Comparison of ENCODE assay signal across 8 cellular contexts in genomic region chr12:123269980-123270379, GRCh38.
A peak's percentile ranks its signal among the peaks of the same experiment; 100 is the strongest.
DNase-seq lines count a peak whose midpoint lies in the region; TF ChIP-seq lines count a peak whose summit lies in the region.

No MANE protein-coding gene starts in this region.

- TF ChIP-seq CTCF in OCI-LY3 (IDR thresholded peaks at IDR 0.05; ENCODE audit: low read depth, low read length): no peak

- H3K36me3 ChIP-seq in OCI-LY3 (replicated peaks; ENCODE audit: low read depth, low read length) (no peaks in the 10 kb centered on the region), duodenal mucosa (ENCODE audit: control insufficient read depth in 1 of 2, insufficient read depth in 2 of 2, low read length in 2 of 2) (peaks cover 9 to 11% of the 10 kb centered on the region in 2 donors), muscle layer of duodenum (ENCODE audit: control insufficient read depth in 1 of 2, insufficient read depth in 2 of 2, low read length in 2 of 2) (peaks cover 0 to 23% of the 10 kb centered on the region in 2 donors)

- H3K27me3 ChIP-seq in OCI-LY3 (ENCODE audit: low read depth, low read length) (no peaks in the 10 kb centered on the region), duodenal mucosa (ENCODE audit: control insufficient read depth in 1 of 2, insufficient read depth in 2 of 2, low read length in 2 of 2) (no peaks in the 10 kb centered on the region), muscle layer of duodenum (ENCODE audit: low read depth, low read length) (no peaks in the 10 kb centered on the region)

- H3K4me3 ChIP-seq in GM08714 (ENCODE audit: low read length): peak overlapping the region; percentile 85
- peak overlapping the region; percentile 99 for H3K4me3 ChIP-seq in OCI-LY3 (ENCODE audit: low read length)
- H3K4me3 ChIP-seq in duodenal mucosa (ENCODE audit: low read depth in 1 of 2, low read length in 2 of 2): peak overlapping the region; percentile 74 to 82
- peak overlapping the region; percentile 68 to 81 for H3K4me3 ChIP-seq in muscle layer of duodenum (ENCODE audit: low read depth in 1 of 2, low read length in 2 of 2)

- no peak for DNase-seq in stimulated activated CD4-positive, alpha-beta T cell treated with anti-CD3 and anti-CD28 coated beads, Interleukin-15, amount 100 ng/mL, for 24 hours
- DNase-seq in SW 1271 (lab: John Stamatoyannopoulos, UW) (no peak), KG1 (lab: John Stamatoyannopoulos, UW) (no peak), EL (no peak)

- H3K9me3 ChIP-seq in OCI-LY3 (ENCODE audit: insufficient read depth, low read length): no peaks in the 10 kb centered on the region
- H3K9me3 ChIP-seq in duodenal mucosa (ENCODE audit: control insufficient read depth in 1 of 2, low read length in 2 of 2): no peaks in the 10 kb centered on the region
- H3K9me3 ChIP-seq in muscle layer of duodenum (ENCODE audit: control insufficient read depth in 1 of 2, low read length in 2 of 2): no peaks in the 10 kb centered on the region

- peak overlapping the region; percentile 99 for H3K4me2 ChIP-seq in OCI-LY3 (ENCODE audit: low read length)

- H3K79me2 ChIP-seq in OCI-LY3 (ENCODE audit: low read length): peaks cover 21% of the 10 kb centered on the region

- H3K9ac ChIP-seq in OCI-LY3 (ENCODE audit: low read length) (peak overlapping the region; percentile 85), duodenal mucosa (ENCODE audit: low read depth in 1 of 2, low read length in 2 of 2) (peak overlapping the region; percentile 72 to 79)

- peaks cover 14% of the 10 kb centered on the region for H3K4me1 ChIP-seq in OCI-LY3 (ENCODE audit: low read length)
- H3K4me1 ChIP-seq in duodenal mucosa (ENCODE audit: control insufficient read depth in 1 of 2, insufficient read depth in 2 of 2, low read length in 2 of 2): peaks cover 17 to 24% of the 10 kb centered on the region in 2 donors
- H3K4me1 ChIP-seq in muscle layer of duodenum (ENCODE audit: control insufficient read depth in 1 of 2, insufficient read depth in 2 of 2, low read length in 2 of 2): peaks cover 0 to 36% of the 10 kb centered on the region in 2 donors

- H4K20me1 ChIP-seq in OCI-LY3 (ENCODE audit: insufficient read depth, low read length): no peaks in the 10 kb centered on the region

- no peak overlapping the region for H3K27ac ChIP-seq in OCI-LY3 (ENCODE audit: low read length)
- peak overlapping the region; percentile 13 for H3K27ac ChIP-seq in duodenal mucosa (ENCODE audit: low read depth, low read length)
- H3K27ac ChIP-seq in muscle layer of duodenum (ENCODE audit: low read length): peak overlapping the region; percentile 69

- H2AFZ ChIP-seq in OCI-LY3 (ENCODE audit: low read depth, low read length): peak overlapping the region; percentile 84
